In the genomic region with DNA sequence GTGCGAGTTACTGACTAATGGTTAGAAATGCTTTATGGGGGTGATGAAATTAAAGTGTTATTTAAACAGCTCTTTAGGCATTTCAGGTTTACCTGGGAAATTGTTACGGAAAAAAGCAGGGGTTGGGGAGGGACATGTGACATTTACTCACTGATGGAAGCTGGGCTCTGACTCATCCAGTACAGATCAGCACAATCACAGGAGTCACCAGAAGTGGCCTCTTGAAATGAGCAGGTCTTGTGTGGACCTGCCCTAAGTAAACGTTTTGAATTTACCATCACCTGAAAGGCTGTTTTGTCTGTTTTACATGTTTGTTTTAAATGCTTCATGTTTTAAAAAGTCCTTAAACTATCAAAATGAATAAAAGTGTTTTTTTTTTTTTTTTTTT, we compare ENCODE assay signal across 9 cellular contexts. TPM values are rescaled to one million over a fixed set of nuclear protein-coding genes. Genes with fewer than 3 reads are reported as not detected.
DNase-seq lines count a peak whose midpoint lies in the region; ATAC-seq lines count a peak whose summit lies in the region.
"Had no signal": no experiment of that assay in that cellular context is flagged by ENCODE, and none has a peak within 500 bp of the region (broad histone marks: within the 10 kb centered on the region; RNA-seq: fewer than 3 reads in every experiment).

No MANE protein-coding gene starts in this region.

- H3K4me1 Mint-ChIP-seq in central memory CD8-positive, alpha-beta T cell: peaks cover 49% of the 10 kb centered on the region

- no peak for ATAC-seq in central memory CD8-positive, alpha-beta T cell (replicated peaks; ENCODE audit: extremely low read depth, poor library complexity, severe bottlenecking)
- ATAC-seq in GM18519 (IDR thresholded peaks at IDR 0.05; ENCODE audit: low FRiP score, unreplicated experiment) (no peak), GM21360 (IDR thresholded peaks at IDR 0.05; ENCODE audit: unreplicated experiment) (no peak)

- DNase-seq in NCI-H1417 (lab: John Stamatoyannopoulos, UW) (peak; percentile 13 to 72 (median 65)), NCI-H1417 treated with DMSO at 0.1 percent for 48 hours (lab: John Stamatoyannopoulos, UW) (no peak), NCI-H460 (ENCODE audit: extremely low read depth, low read depth) (peak; percentile 54), non-pigmented ciliary epithelial cell (ENCODE audit: low read depth) (peak; percentile 38), NCI-H2081 treated with DMSO at 0.1 percent for 48 hours (lab: John Stamatoyannopoulos, UW) (no peak)
- DNase-seq in central memory CD8-positive, alpha-beta T cell (ENCODE audit: low spot score in 2 of 2): no peak
- DNase-seq: pancreas had no signal

- H3K36me3 Mint-ChIP-seq in central memory CD8-positive, alpha-beta T cell (ENCODE audit: insufficient read depth): peaks cover 13% of the 10 kb centered on the region

- peak overlapping the region; percentile 93 for H3K4me3 Mint-ChIP-seq in central memory CD8-positive, alpha-beta T cell

- no peak overlapping the region for H3K27ac Mint-ChIP-seq in central memory CD8-positive, alpha-beta T cell (ENCODE audit: low read depth)

- H3K27me3 Mint-ChIP-seq in central memory CD8-positive, alpha-beta T cell: no peaks in the 10 kb centered on the region

- no peaks in the 10 kb centered on the region for H3K9me3 Mint-ChIP-seq in central memory CD8-positive, alpha-beta T cell

RNA-seq across cellular contexts. Expression of gene GLRX3, which starts 2.3 kb away (rescaled TPM):
- total RNA-seq in NCI-H460 (2014; rRNA removed; shearing (Covaris generic)): 173 and 177 TPM in 2 replicates
- polyA plus RNA-seq in NCI-H460 (2014; cell fraction: nucleus; rRNA removed): 120 and 1,428 TPM in 2 replicates

RNA-seq across cellular contexts. Expression of gene C10orf143, which starts 27.8 kb away (rescaled TPM):
- total RNA-seq in NCI-H460 (2014; rRNA removed; shearing (Covaris generic)): 0.27 TPM in 1 of 2 replicates, not detected in the other
- 0.05 TPM in 1 of 2 replicates, not detected in the other for polyA plus RNA-seq in NCI-H460 (2014; cell fraction: nucleus; rRNA removed)

Comparison
In these comparisons a context has a peak if more than half of its experiments do, and no peak if none do; other contexts are left out.
1. DNase-seq: peak in NCI-H1417 (3 of 3), NCI-H460 (single experiment) and non-pigmented ciliary epithelial cell (single experiment); none in NCI-H1417 treated with DMSO at 0.1 percent for 48 hours (single experiment), central memory CD8-positive, alpha-beta T cell (0 of 2) and NCI-H2081 treated with DMSO at 0.1 percent for 48 hours (single experiment).